Comparison of ENCODE assay signal across 1 cellular context in the genomic region with DNA sequence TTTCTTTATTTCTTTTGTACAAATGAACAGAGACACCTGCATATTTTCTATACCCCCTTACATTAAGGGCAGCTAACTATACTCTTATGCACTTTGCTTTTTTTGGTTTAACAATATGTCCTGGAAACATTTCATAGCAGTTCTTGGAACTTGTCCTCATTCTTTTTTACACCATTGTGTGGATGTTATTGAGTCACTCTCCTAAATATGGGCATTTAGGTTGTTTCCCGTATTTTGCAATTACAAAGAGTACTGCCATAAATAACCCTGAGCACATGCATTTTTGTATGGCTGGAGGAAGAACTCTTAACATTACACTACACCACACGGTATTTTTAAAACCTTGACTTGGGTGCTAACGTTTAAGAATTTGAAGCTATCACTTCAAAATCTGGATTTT.
TF ChIP-seq lines count a peak whose summit lies in the region.

No MANE protein-coding gene starts in this region.

TF ChIP-seq in A549, 52 proteins besides CTCF, POLR2A, EP300 and RAD21 (continued from another document):
- TF ChIP-seq EHMT2 (IDR thresholded peaks at IDR 0.05; ENCODE audit: low read depth), result no peak
- TF ChIP-seq RFX5 (IDR thresholded peaks at IDR 0.05), result no peak
- no peak for TF ChIP-seq KDM5A (IDR thresholded peaks at IDR 0.05)
- no peak for TF ChIP-seq KDM1A (IDR thresholded peaks at IDR 0.05; ENCODE audit: low read depth)
- TF ChIP-seq CBX2 (IDR thresholded peaks at IDR 0.05; ENCODE audit: borderline replicate concordance, low read depth), result no peak
- TF ChIP-seq ZFP36 (IDR thresholded peaks at IDR 0.05; ENCODE audit: borderline replicate concordance, partially characterized antibody), result peak; percentile 73
- no peak for TF ChIP-seq CHD2 (IDR thresholded peaks at IDR 0.05; ENCODE audit: low read length, partially characterized antibody)
